8 cellular contexts compared by ENCODE assay signal in the genomic region with DNA sequence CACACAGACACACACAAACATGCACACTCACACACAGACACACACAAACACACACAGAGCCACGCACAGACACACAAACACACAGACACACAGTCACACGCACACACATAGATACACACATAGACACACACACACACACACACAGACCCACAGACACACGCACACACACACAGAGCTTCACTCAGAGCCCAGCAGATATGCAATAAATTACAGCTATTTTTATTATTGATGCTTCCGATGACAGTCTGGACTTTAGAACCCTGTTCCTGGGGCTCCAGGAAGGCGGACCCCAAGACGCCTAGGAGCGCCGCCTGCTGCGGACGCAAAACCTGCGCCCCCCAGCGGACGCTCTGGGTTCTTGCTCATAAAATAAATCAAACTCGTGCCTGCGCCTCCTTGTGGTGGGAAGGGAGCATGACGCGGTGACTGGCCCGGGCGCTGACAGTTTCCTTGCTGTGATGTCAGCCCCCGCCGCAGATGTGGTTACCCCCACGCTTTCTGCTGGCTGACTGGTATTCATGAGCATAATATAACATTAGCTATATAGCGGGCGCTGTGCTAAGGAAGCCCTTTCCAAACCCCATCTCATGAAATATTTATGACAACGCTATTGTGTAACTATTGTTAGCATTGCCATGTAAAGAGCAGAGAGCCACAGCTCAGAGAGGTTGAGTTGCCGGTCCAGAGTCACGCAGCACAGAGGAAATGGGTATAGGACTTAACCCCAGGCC.
DNase-seq lines count a peak whose midpoint lies in the region; ATAC-seq and TF ChIP-seq lines count a peak whose summit lies in the region.

No MANE protein-coding gene starts in this region.

- DNase-seq in BJ (ENCODE audit: low read depth) (no peak), NCI-H82 (lab: John Stamatoyannopoulos, UW) (peak; percentile 90), dermis microvascular lymphatic vessel endothelial cell (ENCODE audit: low read depth in 2 of 2) (peak; percentile 66 to 87), medulla oblongata (ENCODE audit: extremely low spot score) (peak; percentile 85)
- DNase-seq in activated CD4-positive, alpha-beta T cell treated with anti-CD3 and anti-CD28 coated beads, Interleukin-2, amount 50 U/mL, for 48 hours, result peak; percentile 96 to 97
- DNase-seq in stimulated activated CD8-positive, alpha-beta memory T cell treated with anti-CD3 and anti-CD28 coated beads, Interleukin-15, amount 100 ng/mL, for 1 hour (ENCODE audit: low read depth), result peak; percentile 94

- POLR2A ChIA-PET in BJ (lab: Charles Lee), result no interaction called here

- no peak overlapping the region for H3K4me3 ChIP-seq in BJ (ENCODE audit: low read depth, low read length)

- H3K36me3 ChIP-seq in BJ (ENCODE audit: control insufficient read depth, insufficient read depth, low read length), result no peaks in the 10 kb centered on the region

- peaks cover 11% of the 10 kb centered on the region for H3K27me3 ChIP-seq in BJ (ENCODE audit: control insufficient read depth, insufficient read depth, low read length)

- ATAC-seq in GM19324 (IDR thresholded peaks at IDR 0.05; ENCODE audit: low FRiP score, unreplicated experiment) (peak; percentile 47), HG03571 (IDR thresholded peaks at IDR 0.05; ENCODE audit: unreplicated experiment) (peak; percentile 24)

- TF ChIP-seq CTCF in BJ (IDR thresholded peaks at IDR 0.05; ENCODE audit: insufficient read depth, low read depth, low read length), result peak; percentile 100

- CTCF ChIA-PET in BJ (lab: Yijun Ruan, JAX), result interaction anchor here (0.6 to 8.7 kb wide), 58 partner anchors 8 to 994 kb away, joined by 3 to 283 read pairs (median 4); a partner anchor contains a TSS
